Comparison of ENCODE assay signal across 15 cellular contexts in genomic region chr2:178718283-178718682, GRCh38.
"Had no signal": no experiment of that assay in that cellular context is flagged by ENCODE, and none has a peak within 500 bp of the region (broad histone marks: within the 10 kb centered on the region; RNA-seq: fewer than 3 reads in every experiment).

No MANE protein-coding gene starts in this region.

- H3K4me3 ChIP-seq: tibial nerve, uterus had no signal

- ATAC-seq: activated naive CD8-positive, alpha-beta T cell treated with anti-CD3 and anti-CD28 coated beads, Interleukin-2, amount 50 U/mL, for 24 hours; esophagus mucosa; naive thymus-derived CD4-positive, alpha-beta T cell had no signal

- DNase-seq: activated CD4-positive, alpha-beta T cell treated with anti-CD3 and anti-CD28 coated beads, Interleukin-2, amount 50 U/mL, for 4 hours; activated CD4-positive, CD25-positive, alpha-beta regulatory T cell treated with anti-CD3 and anti-CD28 coated beads, Interleukin-2, amount 50 U/mL, for 72 hours; activated naive CD4-positive, alpha-beta T cell treated with anti-CD3 and anti-CD28 coated beads for 36 hours; activated naive CD8-positive, alpha-beta T cell treated with anti-CD3 and anti-CD28 coated beads, Interleukin-2, amount 50 U/mL, for 24 hours; aorta; islet precursor cell; naive thymus-derived CD4-positive, alpha-beta T cell; retina; small intestine; stimulated activated CD4-positive, alpha-beta T cell treated with anti-CD3 and anti-CD28 coated beads, Interleukin-4, amount 100 ng/mL, for 24 hours; stimulated activated naive CD4-positive, alpha-beta T cell; substantia nigra; uterus had no signal
